3 cellular contexts compared by ENCODE assay signal in genomic region chr12:68831272-68831671, GRCh38.
TF ChIP-seq lines count a peak whose summit lies in the region.

No MANE protein-coding gene starts in this region.

TF ChIP-seq in SK-N-SH treated with all-trans-retinoic acid at 6 μM for 48 hours, 23 proteins besides CTCF, POLR2A, EP300 and RAD21 (continues in another document):
- TF ChIP-seq, protein P1, sequence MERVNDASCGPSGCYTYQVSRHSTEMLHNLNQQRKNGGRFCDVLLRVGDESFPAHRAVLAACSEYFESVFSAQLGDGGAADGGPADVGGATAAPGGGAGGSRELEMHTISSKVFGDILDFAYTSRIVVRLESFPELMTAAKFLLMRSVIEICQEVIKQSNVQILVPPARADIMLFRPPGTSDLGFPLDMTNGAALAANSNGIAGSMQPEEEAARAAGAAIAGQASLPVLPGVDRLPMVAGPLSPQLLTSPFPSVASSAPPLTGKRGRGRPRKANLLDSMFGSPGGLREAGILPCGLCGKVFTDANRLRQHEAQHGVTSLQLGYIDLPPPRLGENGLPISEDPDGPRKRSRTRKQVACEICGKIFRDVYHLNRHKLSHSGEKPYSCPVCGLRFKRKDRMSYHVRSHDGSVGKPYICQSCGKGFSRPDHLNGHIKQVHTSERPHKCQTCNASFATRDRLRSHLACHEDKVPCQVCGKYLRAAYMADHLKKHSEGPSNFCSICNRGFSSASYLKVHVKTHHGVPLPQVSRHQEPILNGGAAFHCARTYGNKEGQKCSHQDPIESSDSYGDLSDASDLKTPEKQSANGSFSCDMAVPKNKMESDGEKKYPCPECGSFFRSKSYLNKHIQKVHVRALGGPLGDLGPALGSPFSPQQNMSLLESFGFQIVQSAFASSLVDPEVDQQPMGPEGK (CRISPR knock-in tag; IDR thresholded peaks at IDR 0.05; ENCODE audit: borderline replicate concordance) = no peak
- TF ChIP-seq TCF4 (CRISPR knock-in tag; IDR thresholded peaks at IDR 0.05; ENCODE audit: borderline replicate concordance) (no peak), ARNTL (CRISPR knock-in tag; IDR thresholded peaks at IDR 0.05; ENCODE audit: borderline replicate concordance, low read depth) (no peak), ESRRG (CRISPR knock-in tag; IDR thresholded peaks at IDR 0.05) (no peak), TSHZ2 (CRISPR knock-in tag; IDR thresholded peaks at IDR 0.05) (no peak), GLIS3 (CRISPR knock-in tag; IDR thresholded peaks at IDR 0.05) (no peak), CSDC2 (CRISPR knock-in tag; IDR thresholded peaks at IDR 0.05) (no peak), ZNF8 (CRISPR knock-in tag; IDR thresholded peaks at IDR 0.05) (no peak), ZNF565 (CRISPR knock-in tag; conservative IDR thresholded peaks at IDR 0.05; ENCODE audit: low read depth) (no peak), RARB (CRISPR knock-in tag; IDR thresholded peaks at IDR 0.05) (no peak), TOX (CRISPR knock-in tag; IDR thresholded peaks at IDR 0.05; ENCODE audit: borderline replicate concordance) (no peak), ISL1 (CRISPR knock-in tag; IDR thresholded peaks at IDR 0.05) (no peak), CSRNP3 (CRISPR knock-in tag; IDR thresholded peaks at IDR 0.05) (no peak), ZNF70 (CRISPR knock-in tag; IDR thresholded peaks at IDR 0.05) (no peak)

TF ChIP-seq in SK-N-SH, 30 proteins besides CTCF, POLR2A, EP300 and RAD21 (continued from another document):
- no peak for TF ChIP-seq NRF1 (IDR thresholded peaks at IDR 0.05; ENCODE audit: low read depth, low read length)
- TF ChIP-seq, protein P2, sequence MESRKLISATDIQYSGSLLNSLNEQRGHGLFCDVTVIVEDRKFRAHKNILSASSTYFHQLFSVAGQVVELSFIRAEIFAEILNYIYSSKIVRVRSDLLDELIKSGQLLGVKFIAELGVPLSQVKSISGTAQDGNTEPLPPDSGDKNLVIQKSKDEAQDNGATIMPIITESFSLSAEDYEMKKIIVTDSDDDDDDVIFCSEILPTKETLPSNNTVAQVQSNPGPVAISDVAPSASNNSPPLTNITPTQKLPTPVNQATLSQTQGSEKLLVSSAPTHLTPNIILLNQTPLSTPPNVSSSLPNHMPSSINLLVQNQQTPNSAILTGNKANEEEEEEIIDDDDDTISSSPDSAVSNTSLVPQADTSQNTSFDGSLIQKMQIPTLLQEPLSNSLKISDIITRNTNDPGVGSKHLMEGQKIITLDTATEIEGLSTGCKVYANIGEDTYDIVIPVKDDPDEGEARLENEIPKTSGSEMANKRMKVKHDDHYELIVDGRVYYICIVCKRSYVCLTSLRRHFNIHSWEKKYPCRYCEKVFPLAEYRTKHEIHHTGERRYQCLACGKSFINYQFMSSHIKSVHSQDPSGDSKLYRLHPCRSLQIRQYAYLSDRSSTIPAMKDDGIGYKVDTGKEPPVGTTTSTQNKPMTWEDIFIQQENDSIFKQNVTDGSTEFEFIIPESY (IDR thresholded peaks at IDR 0.05; ENCODE audit: borderline replicate concordance, low read depth) = no peak

TF ChIP-seq in endothelial cell of umbilical vein, 7 proteins besides CTCF, POLR2A, EP300 and RAD21 (continued from another document):
- TF ChIP-seq POLR2AphosphoS5 (IDR thresholded peaks at IDR 0.05; ENCODE audit: insufficient read depth, low read depth, low read length) (peak; percentile 7), MAX (IDR thresholded peaks at IDR 0.05; ENCODE audit: insufficient read depth, insufficient read length) (no peak), GATA2 (IDR thresholded peaks at IDR 0.05; ENCODE audit: insufficient read depth, insufficient read length, low read depth, low read length) (no peak)
